In the genomic region with DNA sequence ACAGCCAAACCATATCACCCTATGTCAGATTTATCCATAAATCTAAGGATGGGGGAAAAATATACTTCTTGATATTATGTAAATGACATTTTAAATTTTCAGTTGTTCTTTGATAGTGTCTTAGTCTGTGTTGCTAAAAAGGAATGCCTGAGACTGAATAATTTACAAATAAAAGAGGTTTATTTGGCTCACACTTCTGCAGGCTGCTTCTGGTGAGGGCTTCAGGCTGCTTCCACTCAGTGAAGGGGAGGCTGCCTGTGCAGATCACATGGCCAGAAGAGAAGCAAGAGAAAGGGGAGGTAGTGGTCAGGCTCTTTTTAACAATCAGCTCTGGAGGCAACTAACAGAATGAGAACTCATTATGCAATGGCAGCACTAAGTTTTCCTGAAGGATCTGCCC, we compare ENCODE assay signal across 1 cellular context.
TF ChIP-seq lines count a peak whose summit lies in the region.

No MANE protein-coding gene starts in this region.

TF ChIP-seq in HepG2, 621 proteins besides CTCF, POLR2A, EP300 and RAD21:
- TF ChIP-seq ZNF766 (CRISPR knock-in tag; IDR thresholded peaks at IDR 0.05; ENCODE audit: borderline replicate concordance), result peak; percentile 80; the same call in 1 of the 2 replicates
- TF ChIP-seq, protein P1, sequence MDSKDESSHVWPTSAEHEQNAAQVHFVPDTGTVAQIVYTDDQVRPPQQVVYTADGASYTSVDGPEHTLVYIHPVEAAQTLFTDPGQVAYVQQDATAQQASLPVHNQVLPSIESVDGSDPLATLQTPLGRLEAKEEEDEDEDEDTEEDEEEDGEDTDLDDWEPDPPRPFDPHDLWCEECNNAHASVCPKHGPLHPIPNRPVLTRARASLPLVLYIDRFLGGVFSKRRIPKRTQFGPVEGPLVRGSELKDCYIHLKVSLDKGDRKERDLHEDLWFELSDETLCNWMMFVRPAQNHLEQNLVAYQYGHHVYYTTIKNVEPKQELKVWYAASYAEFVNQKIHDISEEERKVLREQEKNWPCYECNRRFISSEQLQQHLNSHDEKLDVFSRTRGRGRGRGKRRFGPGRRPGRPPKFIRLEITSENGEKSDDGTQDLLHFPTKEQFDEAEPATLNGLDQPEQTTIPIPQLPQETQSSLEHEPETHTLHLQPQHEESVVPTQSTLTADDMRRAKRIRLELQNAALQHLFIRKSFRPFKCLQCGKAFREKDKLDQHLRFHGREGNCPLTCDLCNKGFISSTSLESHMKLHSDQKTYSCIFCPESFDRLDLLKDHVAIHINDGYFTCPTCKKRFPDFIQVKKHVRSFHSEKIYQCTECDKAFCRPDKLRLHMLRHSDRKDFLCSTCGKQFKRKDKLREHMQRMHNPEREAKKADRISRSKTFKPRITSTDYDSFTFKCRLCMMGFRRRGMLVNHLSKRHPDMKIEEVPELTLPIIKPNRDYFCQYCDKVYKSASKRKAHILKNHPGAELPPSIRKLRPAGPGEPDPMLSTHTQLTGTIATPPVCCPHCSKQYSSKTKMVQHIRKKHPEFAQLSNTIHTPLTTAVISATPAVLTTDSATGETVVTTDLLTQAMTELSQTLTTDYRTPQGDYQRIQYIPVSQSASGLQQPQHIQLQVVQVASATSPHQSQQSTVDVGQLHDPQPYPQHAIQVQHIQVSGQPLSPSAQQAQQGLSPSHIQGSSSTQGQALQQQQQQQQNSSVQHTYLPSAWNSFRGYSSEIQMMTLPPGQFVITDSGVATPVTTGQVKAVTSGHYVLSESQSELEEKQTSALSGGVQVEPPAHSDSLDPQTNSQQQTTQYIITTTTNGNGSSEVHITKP (CRISPR knock-in tag; IDR thresholded peaks at IDR 0.05; ENCODE audit: low read depth), result no peak
- TF ChIP-seq, protein P2, sequence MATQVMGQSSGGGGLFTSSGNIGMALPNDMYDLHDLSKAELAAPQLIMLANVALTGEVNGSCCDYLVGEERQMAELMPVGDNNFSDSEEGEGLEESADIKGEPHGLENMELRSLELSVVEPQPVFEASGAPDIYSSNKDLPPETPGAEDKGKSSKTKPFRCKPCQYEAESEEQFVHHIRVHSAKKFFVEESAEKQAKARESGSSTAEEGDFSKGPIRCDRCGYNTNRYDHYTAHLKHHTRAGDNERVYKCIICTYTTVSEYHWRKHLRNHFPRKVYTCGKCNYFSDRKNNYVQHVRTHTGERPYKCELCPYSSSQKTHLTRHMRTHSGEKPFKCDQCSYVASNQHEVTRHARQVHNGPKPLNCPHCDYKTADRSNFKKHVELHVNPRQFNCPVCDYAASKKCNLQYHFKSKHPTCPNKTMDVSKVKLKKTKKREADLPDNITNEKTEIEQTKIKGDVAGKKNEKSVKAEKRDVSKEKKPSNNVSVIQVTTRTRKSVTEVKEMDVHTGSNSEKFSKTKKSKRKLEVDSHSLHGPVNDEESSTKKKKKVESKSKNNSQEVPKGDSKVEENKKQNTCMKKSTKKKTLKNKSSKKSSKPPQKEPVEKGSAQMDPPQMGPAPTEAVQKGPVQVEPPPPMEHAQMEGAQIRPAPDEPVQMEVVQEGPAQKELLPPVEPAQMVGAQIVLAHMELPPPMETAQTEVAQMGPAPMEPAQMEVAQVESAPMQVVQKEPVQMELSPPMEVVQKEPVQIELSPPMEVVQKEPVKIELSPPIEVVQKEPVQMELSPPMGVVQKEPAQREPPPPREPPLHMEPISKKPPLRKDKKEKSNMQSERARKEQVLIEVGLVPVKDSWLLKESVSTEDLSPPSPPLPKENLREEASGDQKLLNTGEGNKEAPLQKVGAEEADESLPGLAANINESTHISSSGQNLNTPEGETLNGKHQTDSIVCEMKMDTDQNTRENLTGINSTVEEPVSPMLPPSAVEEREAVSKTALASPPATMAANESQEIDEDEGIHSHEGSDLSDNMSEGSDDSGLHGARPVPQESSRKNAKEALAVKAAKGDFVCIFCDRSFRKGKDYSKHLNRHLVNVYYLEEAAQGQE (IDR thresholded peaks at IDR 0.05; ENCODE audit: borderline replicate concordance in 1 of 2, low read depth in 1 of 2, low read length in 2 of 2), result no peak
